In genomic region chr15:65384895-65385867, GRCh38 we compare ENCODE assay signal across 8 cellular contexts. TPM values are rescaled to one million over a fixed set of nuclear protein-coding genes. Genes with fewer than 3 reads are reported as not detected.
DNase-seq lines count a peak whose midpoint lies in the region; ATAC-seq and TF ChIP-seq lines count a peak whose summit lies in the region.

No MANE protein-coding gene starts in this region.

- POLR2A ChIA-PET in PC-3 (lab: Charles Lee; ENCODE audit: unreplicated experiment) = no interaction called here

- H3K4me1 ChIP-seq in PC-3 (ENCODE audit: insufficient read depth, low read length) = peaks cover 6% of the 10 kb centered on the region; the same call in 1 of the 2 replicates
- peaks cover 8 to 11% of the 10 kb centered on the region in 2 donors for H3K4me1 ChIP-seq in mucosa of rectum (ENCODE audit: control insufficient read depth in 2 of 2, insufficient read depth in 2 of 2, low read length in 2 of 2)

- peak overlapping the region; percentile 61 for H3K4me2 ChIP-seq in PC-3 (ENCODE audit: low read length)

- intact Hi-C loops in PC-3 (cut with micrococcal nuclease) = loop anchor here (1.0 kb wide), 1 partner anchor 66 kb away; no protein-coding TSS in a partner anchor

- H2AFZ ChIP-seq in PC-3 (ENCODE audit: low read length) = peak overlapping the region; percentile 84

- H3K9ac ChIP-seq in PC-3 (ENCODE audit: low read length) (peak overlapping the region; percentile 7; the same call in 1 of the 2 replicates), mucosa of rectum (ENCODE audit: low read depth in 1 of 2, low read length in 2 of 2) (peak overlapping the region in 1 of 2 donors; percentile 37)

- H3K4me1 Mint-ChIP-seq in activated T-cell treated with anti-CD3 and anti-CD28 coated beads, Interleukin-2, amount 50 U/mL, for 24 hours (ENCODE audit: low read depth) = peaks cover 13% of the 10 kb centered on the region

- no peaks in the 10 kb centered on the region for H3K79me2 ChIP-seq in PC-3 (ENCODE audit: low read length)

- H3K27me3 ChIP-seq in PC-3 (ENCODE audit: low read length) (no peaks in the 10 kb centered on the region), mucosa of rectum (ENCODE audit: control insufficient read depth in 2 of 2, insufficient read depth in 2 of 2, low read length in 2 of 2) (peaks cover 5 to 6% of the 10 kb centered on the region in 2 donors)

- H3K36me3 ChIP-seq in PC-3 (ENCODE audit: low read depth, low read length) (no peaks in the 10 kb centered on the region), mucosa of rectum (ENCODE audit: control insufficient read depth in 2 of 2, insufficient read depth in 2 of 2, low read length in 2 of 2) (no peaks in the 10 kb centered on the region)

- H4K20me1 ChIP-seq in PC-3 (ENCODE audit: low read length) = no peaks in the 10 kb centered on the region

- H3K4me3 ChIP-seq in PC-3 (ENCODE audit: low read length) (peak overlapping the region; percentile 38; the same call in 1 of the 2 replicates), mucosa of rectum (ENCODE audit: low read length in 2 of 2) (peak overlapping the region; percentile 43 to 68)

- H3K9me2 ChIP-seq in PC-3 (replicated peaks; ENCODE audit: low read length) = no peaks in the 10 kb centered on the region

- BruUV-seq in PC-3 (replicated peaks; lab: Mats Ljungman, UMichigan) = no TSS peak

- peaks cover 7% of the 10 kb centered on the region for H3K27me3 Mint-ChIP-seq in activated T-cell treated with anti-CD3 and anti-CD28 coated beads, Interleukin-2, amount 50 U/mL, for 24 hours

- H3K27ac Mint-ChIP-seq in activated T-cell treated with anti-CD3 and anti-CD28 coated beads, Interleukin-2, amount 50 U/mL, for 24 hours = peak overlapping the region; percentile 82

- ATAC-seq in GM18517 (IDR thresholded peaks at IDR 0.05; ENCODE audit: unreplicated experiment) = peak; percentile 66
- ATAC-seq in PC-3 = peak; percentile 88

- H3K27ac ChIP-seq in PC-3 (ENCODE audit: low read length) = no peak overlapping the region
- H3K27ac ChIP-seq in mucosa of rectum (ENCODE audit: low read depth in 2 of 2, low read length in 2 of 2) = no peak overlapping the region

- CTCF ChIA-PET in PC-3 (lab: Charles Lee) = no interaction called here

- no peaks in the 10 kb centered on the region for H3K9me3 Mint-ChIP-seq in activated T-cell treated with anti-CD3 and anti-CD28 coated beads, Interleukin-2, amount 50 U/mL, for 24 hours

- TF ChIP-seq POLR2A in erythroblast (IDR thresholded peaks at IDR 0.05; ENCODE audit: low read length) = no peak

- peak; percentile 76 for DNase-seq in A172 (ENCODE audit: low spot score)
- DNase-seq in KBM-7 = peak; percentile 96
- DNase-seq in PC-3 = peak; percentile 85
- DNase-seq in activated T-cell treated with anti-CD3 and anti-CD28 coated beads, Interleukin-2, amount 50 U/mL, for 24 hours = peak; percentile 88
- peak; percentile 75 to 86 for DNase-seq in erythroblast (lab: John Stamatoyannopoulos, UW)
- DNase-seq in stimulated activated CD8-positive, alpha-beta memory T cell treated with anti-CD3 and anti-CD28 coated beads, Interleukin-4, amount 100 ng/mL, for 4 hours (ENCODE audit: low read depth in 2 of 2, low spot score in 1 of 2) = peak; percentile 60 to 70

- H3K9me3 ChIP-seq in PC-3 (ENCODE audit: low read length) (no peaks in the 10 kb centered on the region), mucosa of rectum (ENCODE audit: control insufficient read depth in 2 of 2, low read length in 2 of 2) (no peaks in the 10 kb centered on the region)

- peak overlapping the region; percentile 79 for H3K4me3 Mint-ChIP-seq in activated T-cell treated with anti-CD3 and anti-CD28 coated beads, Interleukin-2, amount 50 U/mL, for 24 hours

- H3K36me3 Mint-ChIP-seq in activated T-cell treated with anti-CD3 and anti-CD28 coated beads, Interleukin-2, amount 50 U/mL, for 24 hours (ENCODE audit: low read depth) = no peaks in the 10 kb centered on the region

- TF ChIP-seq CTCF in PC-3 (conservative IDR thresholded peaks at IDR 0.05; ENCODE audit: low read depth, low read length) = peak; percentile 82

- in situ Hi-C loops in KBM-7 (cut with MboI; ENCODE audit: low pct_unique_long_range_greater_than_20kb, low sequenced_read_pairs) = loop anchor here (5.0 kb wide), 1 partner anchor 63 kb away; no protein-coding TSS in a partner anchor

- H3F3A ChIP-seq in PC-3 (ENCODE audit: low read length, unreplicated experiment) = no peaks in the 10 kb centered on the region

RNA-seq across cellular contexts. Expression of gene IGDCC3, which starts 7.4 kb away (rescaled TPM):
- total RNA-seq in A172 (2014; rRNA removed; shearing (Covaris generic)) = 0.10 and 0.12 TPM in 2 replicates
- total RNA-seq in PC-3 (2014; rRNA removed) = not detected in 2 replicates

RNA-seq across cellular contexts. Expression of gene IGDCC4, which starts 37.6 kb away (rescaled TPM):
- 0.19 and 0.45 TPM in 2 replicates for total RNA-seq in A172 (2014; rRNA removed; shearing (Covaris generic))
- total RNA-seq in PC-3 (2014; rRNA removed) = 0.98 and 1.6 TPM in 2 replicates
